8 cellular contexts compared by ENCODE assay signal in the genomic region with DNA sequence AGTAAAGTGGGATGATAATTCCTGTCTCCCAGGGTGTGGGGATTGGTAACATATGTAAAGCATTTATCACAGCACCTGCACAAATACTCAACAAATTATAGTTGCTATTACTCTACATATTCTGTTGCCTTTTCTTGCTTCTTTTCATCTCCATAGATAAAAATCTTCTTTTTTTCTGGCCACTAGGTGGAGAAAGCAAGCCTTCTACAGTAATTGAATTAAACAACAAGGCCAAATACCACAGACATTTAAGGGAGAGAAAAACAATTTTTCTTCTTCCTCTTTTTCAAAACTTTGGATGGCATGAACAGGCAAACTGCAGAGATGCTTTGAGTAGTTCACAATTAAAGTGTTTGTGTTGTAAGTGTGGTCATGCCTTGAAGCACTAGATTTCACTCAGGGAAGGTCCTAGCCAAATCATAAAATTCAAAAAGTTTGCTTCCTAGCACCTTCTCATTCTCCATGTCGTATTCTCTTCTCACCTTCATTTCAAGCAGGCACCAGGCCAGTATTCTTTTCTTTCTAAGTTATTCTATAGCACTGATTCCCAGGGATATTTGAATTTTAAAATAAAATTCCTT.
A peak's percentile ranks its signal among the peaks of the same experiment; 100 is the strongest.
DNase-seq lines count a peak whose midpoint lies in the region; FAIRE-seq and TF ChIP-seq lines count a peak whose summit lies in the region.

No MANE protein-coding gene starts in this region.

- TF ChIP-seq CTCF in GM12872 (IDR thresholded peaks at IDR 0.05; ENCODE audit: insufficient read depth, low read depth, low read length) (peak; percentile 25; the same call in 1 of the 3 replicates), astrocyte (IDR thresholded peaks at IDR 0.05; ENCODE audit: insufficient read depth, low read depth, low read length) (peak; percentile 74), kidney (IDR thresholded peaks at IDR 0.05; ENCODE audit: borderline replicate concordance, extremely low read depth, insufficient read depth) (peak; percentile 41), type B pancreatic cell (conservative IDR thresholded peaks at IDR 0.05) (peak; percentile 79)

- H3K4me2 ChIP-seq in astrocyte (ENCODE audit: low read length) = no peak overlapping the region

- no peak overlapping the region for H3K27ac Mint-ChIP-seq in astrocyte (ENCODE audit: unreplicated experiment)
- no peak overlapping the region for H3K27ac Mint-ChIP-seq in type B pancreatic cell

- H3K27me3 ChIP-seq in astrocyte (ENCODE audit: insufficient read depth, low read length) = no peaks in the 10 kb centered on the region

- FAIRE-seq in astrocyte (lab: Jason Lieb, UNC) (peak; percentile 92), kidney (lab: Jason Lieb, UNC) (peak; percentile 81)

- intact Hi-C loops in kidney (cut with DNase I) = no loop called here

- H3K79me2 ChIP-seq in astrocyte (ENCODE audit: insufficient read depth, low read length) = no peaks in the 10 kb centered on the region

- no peak overlapping the region for H3K9ac ChIP-seq in astrocyte (ENCODE audit: low read length)
- H3K9ac ChIP-seq in kidney (ENCODE audit: low read length in 2 of 2) = no peak overlapping the region

- H3K4me1 ChIP-seq in astrocyte (ENCODE audit: insufficient read depth, low read length) = no peaks in the 10 kb centered on the region
- no peaks in the 10 kb centered on the region for H3K4me1 ChIP-seq in kidney (ENCODE audit: control insufficient read depth in 1 of 2, insufficient read depth in 1 of 2, low read depth in 1 of 2, low read length in 2 of 2)

- H3K36me3 ChIP-seq in astrocyte (ENCODE audit: insufficient read depth, low read length) (no peaks in the 10 kb centered on the region), kidney (ENCODE audit: control insufficient read depth in 1 of 2, insufficient read depth in 2 of 2, low read length in 2 of 2) (no peaks in the 10 kb centered on the region)

- H3K4me3 Mint-ChIP-seq in astrocyte (ENCODE audit: unreplicated experiment) = no peak overlapping the region
- H3K4me3 Mint-ChIP-seq in type B pancreatic cell = no peak overlapping the region

- peaks cover 2% of the 10 kb centered on the region for H3K27me3 Mint-ChIP-seq in astrocyte (ENCODE audit: low read depth, unreplicated experiment)
- H3K27me3 Mint-ChIP-seq in type B pancreatic cell = no peaks in the 10 kb centered on the region

- DNase-seq in A172 (ENCODE audit: low spot score) (peak; percentile 50), NCI-H2029 (lab: John Stamatoyannopoulos, UW) (peak; percentile 25), astrocyte (ENCODE audit: low read depth) (peak; percentile 21), kidney (no peak), type B pancreatic cell (ENCODE audit: extremely low spot score, unreplicated experiment) (no peak), islet precursor cell (no peak)
- DNase-seq in stimulated activated CD4-positive, alpha-beta T cell treated with anti-CD3 and anti-CD28 coated beads, Interleukin-12 subunit alpha, Interleukin-12 subunit beta, amount 100 ng/mL, for 4 hours = no peak

- H3K9me3 Mint-ChIP-seq in astrocyte (ENCODE audit: unreplicated experiment) (no peaks in the 10 kb centered on the region), type B pancreatic cell (no peaks in the 10 kb centered on the region)

- no peaks in the 10 kb centered on the region for H4K20me1 ChIP-seq in astrocyte (ENCODE audit: insufficient read depth, low read length)

- H3K9me3 ChIP-seq in astrocyte (ENCODE audit: insufficient read depth, low read depth, low read length) = no peaks in the 10 kb centered on the region
- H3K9me3 ChIP-seq in kidney (ENCODE audit: control insufficient read depth in 1 of 2, low read length in 2 of 2) = no peaks in the 10 kb centered on the region

- peaks cover 3% of the 10 kb centered on the region for H3K4me1 Mint-ChIP-seq in astrocyte (ENCODE audit: low read depth, unreplicated experiment)
- peaks cover 10% of the 10 kb centered on the region for H3K4me1 Mint-ChIP-seq in type B pancreatic cell (ENCODE audit: unreplicated experiment)

- H3K36me3 Mint-ChIP-seq in astrocyte (ENCODE audit: low read depth, unreplicated experiment) = no peaks in the 10 kb centered on the region
- H3K36me3 Mint-ChIP-seq in type B pancreatic cell = no peaks in the 10 kb centered on the region

- no peak overlapping the region for H2AFZ ChIP-seq in astrocyte (ENCODE audit: low read depth, low read length)

- no peak overlapping the region for H3K27ac ChIP-seq in astrocyte (ENCODE audit: low read depth, low read length)
- H3K27ac ChIP-seq in kidney (ENCODE audit: low read depth in 2 of 2, low read length in 2 of 2) = no peak overlapping the region

- H3K4me3 ChIP-seq in astrocyte (ENCODE audit: insufficient read depth, low read depth, low read length) (no peak overlapping the region), kidney (ENCODE audit: low read length in 2 of 2) (no peak overlapping the region)

Comparison
In these comparisons a context has a peak if more than half of its experiments do, and no peak if none do; other contexts are left out.
1. DNase-seq: peak in A172 (single experiment), NCI-H2029 (single experiment) and astrocyte (single experiment); none in kidney (single experiment), type B pancreatic cell (single experiment), stimulated activated CD4-positive, alpha-beta T cell treated with anti-CD3 and anti-CD28 coated beads, Interleukin-12 subunit alpha, Interleukin-12 subunit beta, amount 100 ng/mL, for 4 hours (single experiment) and islet precursor cell (single experiment).
2. CTCF ChIP-seq: peak in every context shown above with its lines; median percentile 79 in type B pancreatic cell; 74 in astrocyte; 41 in kidney; 25 in GM12872.